Comparison of ENCODE assay signal across 1 cellular context in the genomic region with DNA sequence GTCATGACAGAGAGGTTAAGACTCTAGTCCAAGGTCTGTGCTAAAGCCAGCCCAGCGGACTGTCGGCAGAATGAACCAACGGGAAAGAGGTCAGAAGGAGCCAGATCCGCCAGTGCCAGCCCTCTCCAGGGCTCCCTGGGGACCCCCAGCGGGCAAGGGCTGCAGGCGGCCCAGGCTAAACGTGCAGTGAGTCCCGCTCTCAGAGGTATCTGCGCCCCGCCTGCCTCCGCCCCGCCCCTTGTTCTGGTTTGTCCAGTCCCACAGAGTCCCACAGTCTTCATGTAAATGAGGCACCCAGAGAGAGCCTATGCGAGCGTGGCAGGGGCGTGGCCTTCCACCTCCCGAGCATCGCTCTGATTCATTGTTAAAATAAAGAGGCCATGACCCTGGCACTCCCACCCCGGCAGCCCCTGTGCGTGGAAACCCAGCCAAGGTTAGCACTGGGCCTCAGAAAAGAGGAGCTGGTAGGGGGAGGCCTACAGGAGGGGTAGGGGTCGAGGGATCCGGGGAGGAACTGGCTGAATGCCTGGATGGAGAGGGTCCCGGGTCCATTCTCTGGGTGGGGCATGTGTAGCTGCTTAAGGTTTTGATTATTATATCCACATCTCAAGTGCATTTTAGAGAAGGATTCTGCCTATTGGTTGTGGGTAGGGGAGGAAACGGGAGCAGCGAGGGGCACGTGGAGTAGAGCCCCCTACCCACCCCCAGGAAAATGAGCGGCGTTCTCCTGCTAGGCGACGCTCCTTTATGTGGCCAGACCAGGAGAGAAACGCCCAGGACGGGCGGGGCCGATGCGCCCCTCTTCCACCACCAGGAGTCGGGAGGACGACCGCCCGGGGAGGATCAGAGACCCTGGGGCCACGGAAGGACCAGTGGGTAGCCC.
TF ChIP-seq lines count a peak whose summit lies in the region.

A gene with protein sequence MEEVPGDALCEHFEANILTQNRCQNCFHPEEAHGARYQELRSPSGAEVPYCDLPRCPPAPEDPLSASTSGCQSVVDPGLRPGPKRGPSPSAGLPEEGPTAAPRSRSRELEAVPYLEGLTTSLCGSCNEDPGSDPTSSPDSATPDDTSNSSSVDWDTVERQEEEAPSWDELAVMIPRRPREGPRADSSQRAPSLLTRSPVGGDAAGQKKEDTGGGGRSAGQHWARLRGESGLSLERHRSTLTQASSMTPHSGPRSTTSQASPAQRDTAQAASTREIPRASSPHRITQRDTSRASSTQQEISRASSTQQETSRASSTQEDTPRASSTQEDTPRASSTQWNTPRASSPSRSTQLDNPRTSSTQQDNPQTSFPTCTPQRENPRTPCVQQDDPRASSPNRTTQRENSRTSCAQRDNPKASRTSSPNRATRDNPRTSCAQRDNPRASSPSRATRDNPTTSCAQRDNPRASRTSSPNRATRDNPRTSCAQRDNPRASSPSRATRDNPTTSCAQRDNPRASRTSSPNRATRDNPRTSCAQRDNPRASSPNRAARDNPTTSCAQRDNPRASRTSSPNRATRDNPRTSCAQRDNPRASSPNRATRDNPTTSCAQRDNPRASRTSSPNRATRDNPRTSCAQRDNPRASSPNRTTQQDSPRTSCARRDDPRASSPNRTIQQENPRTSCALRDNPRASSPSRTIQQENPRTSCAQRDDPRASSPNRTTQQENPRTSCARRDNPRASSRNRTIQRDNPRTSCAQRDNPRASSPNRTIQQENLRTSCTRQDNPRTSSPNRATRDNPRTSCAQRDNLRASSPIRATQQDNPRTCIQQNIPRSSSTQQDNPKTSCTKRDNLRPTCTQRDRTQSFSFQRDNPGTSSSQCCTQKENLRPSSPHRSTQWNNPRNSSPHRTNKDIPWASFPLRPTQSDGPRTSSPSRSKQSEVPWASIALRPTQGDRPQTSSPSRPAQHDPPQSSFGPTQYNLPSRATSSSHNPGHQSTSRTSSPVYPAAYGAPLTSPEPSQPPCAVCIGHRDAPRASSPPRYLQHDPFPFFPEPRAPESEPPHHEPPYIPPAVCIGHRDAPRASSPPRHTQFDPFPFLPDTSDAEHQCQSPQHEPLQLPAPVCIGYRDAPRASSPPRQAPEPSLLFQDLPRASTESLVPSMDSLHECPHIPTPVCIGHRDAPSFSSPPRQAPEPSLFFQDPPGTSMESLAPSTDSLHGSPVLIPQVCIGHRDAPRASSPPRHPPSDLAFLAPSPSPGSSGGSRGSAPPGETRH (N-terminal part only) (plus strand): TSS at position 392 of the 883 bp plus-strand sequence. CDS start 4,318 bp downstream, outside the sequence.

TF ChIP-seq in HEK293, 187 proteins besides CTCF, POLR2A, EP300 and RAD21 (continued from another document):
- TF ChIP-seq, protein P1, sequence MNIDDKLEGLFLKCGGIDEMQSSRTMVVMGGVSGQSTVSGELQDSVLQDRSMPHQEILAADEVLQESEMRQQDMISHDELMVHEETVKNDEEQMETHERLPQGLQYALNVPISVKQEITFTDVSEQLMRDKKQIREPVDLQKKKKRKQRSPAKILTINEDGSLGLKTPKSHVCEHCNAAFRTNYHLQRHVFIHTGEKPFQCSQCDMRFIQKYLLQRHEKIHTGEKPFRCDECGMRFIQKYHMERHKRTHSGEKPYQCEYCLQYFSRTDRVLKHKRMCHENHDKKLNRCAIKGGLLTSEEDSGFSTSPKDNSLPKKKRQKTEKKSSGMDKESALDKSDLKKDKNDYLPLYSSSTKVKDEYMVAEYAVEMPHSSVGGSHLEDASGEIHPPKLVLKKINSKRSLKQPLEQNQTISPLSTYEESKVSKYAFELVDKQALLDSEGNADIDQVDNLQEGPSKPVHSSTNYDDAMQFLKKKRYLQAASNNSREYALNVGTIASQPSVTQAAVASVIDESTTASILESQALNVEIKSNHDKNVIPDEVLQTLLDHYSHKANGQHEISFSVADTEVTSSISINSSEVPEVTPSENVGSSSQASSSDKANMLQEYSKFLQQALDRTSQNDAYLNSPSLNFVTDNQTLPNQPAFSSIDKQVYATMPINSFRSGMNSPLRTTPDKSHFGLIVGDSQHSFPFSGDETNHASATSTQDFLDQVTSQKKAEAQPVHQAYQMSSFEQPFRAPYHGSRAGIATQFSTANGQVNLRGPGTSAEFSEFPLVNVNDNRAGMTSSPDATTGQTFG (tag by site-specific recombination; IDR thresholded peaks at IDR 0.05; ENCODE audit: borderline replicate concordance) = no peak
- TF ChIP-seq ZBTB17 (tag by site-specific recombination; IDR thresholded peaks at IDR 0.05) (peak; percentile 81), KLF1 (tag by site-specific recombination; IDR thresholded peaks at IDR 0.05) (peak; percentile 60; the same call in 1 of the 2 replicates), ZNF174 (tag by site-specific recombination; IDR thresholded peaks at IDR 0.05) (no peak), ZBTB48 (tag by site-specific recombination; IDR thresholded peaks at IDR 0.05) (no peak), GLIS2 (tag by site-specific recombination; IDR thresholded peaks at IDR 0.05) (peak; percentile 90), ZFHX2 (tag by site-specific recombination; conservative IDR thresholded peaks at IDR 0.05) (no peak), ZIC2 (tag by site-specific recombination; IDR thresholded peaks at IDR 0.05) (peak; percentile 85), ZNF624 (tag by site-specific recombination; IDR thresholded peaks at IDR 0.05) (no peak), GLI2 (tag by site-specific recombination; IDR thresholded peaks at IDR 0.05; ENCODE audit: borderline replicate concordance, low read depth) (no peak), ZBTB8A (tag by site-specific recombination; IDR thresholded peaks at IDR 0.05) (peak; percentile 89), ZNF768 (tag by site-specific recombination; IDR thresholded peaks at IDR 0.05) (no peak), ZNF654 (tag by site-specific recombination; IDR thresholded peaks at IDR 0.05; ENCODE audit: low read depth) (no peak; the same call in 1 of the 2 replicates), ZNF747 (tag by site-specific recombination; IDR thresholded peaks at IDR 0.05) (no peak)
- TF ChIP-seq, protein P2, sequence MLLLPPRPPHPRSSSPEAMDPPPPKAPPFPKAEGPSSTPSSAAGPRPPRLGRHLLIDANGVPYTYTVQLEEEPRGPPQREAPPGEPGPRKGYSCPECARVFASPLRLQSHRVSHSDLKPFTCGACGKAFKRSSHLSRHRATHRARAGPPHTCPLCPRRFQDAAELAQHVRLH (tag by site-specific recombination; IDR thresholded peaks at IDR 0.05) = no peak
- TF ChIP-seq, protein P3, sequence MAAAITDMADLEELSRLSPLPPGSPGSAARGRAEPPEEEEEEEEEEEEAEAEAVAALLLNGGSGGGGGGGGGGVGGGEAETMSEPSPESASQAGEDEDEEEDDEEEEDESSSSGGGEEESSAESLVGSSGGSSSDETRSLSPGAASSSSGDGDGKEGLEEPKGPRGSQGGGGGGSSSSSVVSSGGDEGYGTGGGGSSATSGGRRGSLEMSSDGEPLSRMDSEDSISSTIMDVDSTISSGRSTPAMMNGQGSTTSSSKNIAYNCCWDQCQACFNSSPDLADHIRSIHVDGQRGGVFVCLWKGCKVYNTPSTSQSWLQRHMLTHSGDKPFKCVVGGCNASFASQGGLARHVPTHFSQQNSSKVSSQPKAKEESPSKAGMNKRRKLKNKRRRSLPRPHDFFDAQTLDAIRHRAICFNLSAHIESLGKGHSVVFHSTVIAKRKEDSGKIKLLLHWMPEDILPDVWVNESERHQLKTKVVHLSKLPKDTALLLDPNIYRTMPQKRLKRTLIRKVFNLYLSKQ (tag by site-specific recombination; IDR thresholded peaks at IDR 0.05; ENCODE audit: borderline replicate concordance) = no peak
